ENCODE assay signal across 8 cellular contexts in genomic region chr14:88384653-88385205, GRCh38. TPM values are rescaled to one million over a fixed set of nuclear protein-coding genes. Genes with fewer than 3 reads are reported as not detected.
DNase-seq lines count a peak whose midpoint lies in the region; ATAC-seq lines count a peak whose summit lies in the region.

No MANE protein-coding gene starts in this region.

- H3K36me3 ChIP-seq in mesodermal cell (ENCODE audit: control insufficient read depth, insufficient read depth, low read length), result no peaks in the 10 kb centered on the region

- H3K4me3 ChIP-seq in mesodermal cell (ENCODE audit: extremely low read depth, insufficient read depth, low read length, poor library complexity, severe bottlenecking), result peak overlapping the region; percentile 67

- WGBS in mesodermal cell (ENCODE audit: insufficient coverage in 2 of 2), 2 experiments, result 100% methylated on average over 1 of the region's 5 CpGs; no CpG with 5 or more reads in 1 of the 2 experiments

- H3K9me3 ChIP-seq in mesodermal cell (ENCODE audit: control insufficient read depth, low read length), result no peaks in the 10 kb centered on the region

- H3K4me1 ChIP-seq in mesodermal cell (ENCODE audit: control insufficient read depth, insufficient read depth, low read length, poor library complexity, severe bottlenecking), result no peaks in the 10 kb centered on the region

- H3K27ac ChIP-seq in caudate nucleus (ENCODE audit: low read depth, low read length) (peak overlapping the region; percentile 71), mesodermal cell (ENCODE audit: low read depth, low read length, severe bottlenecking) (no peak overlapping the region)

- ATAC-seq in HG03097 (IDR thresholded peaks at IDR 0.05; ENCODE audit: low FRiP score, unreplicated experiment) (no peak), GM21526 (IDR thresholded peaks at IDR 0.05; ENCODE audit: low FRiP score, unreplicated experiment) (no peak), HG03571 (IDR thresholded peaks at IDR 0.05; ENCODE audit: unreplicated experiment) (no peak)

- peak; percentile 20 for DNase-seq in CD1c-positive myeloid dendritic cell (ENCODE audit: extremely low spot score)
- peak; percentile 10 for DNase-seq in LHCN-M2 (ENCODE audit: low read depth)
- peak in 1 of 61 donors; percentile 26 for DNase-seq in caudate nucleus (lab: John Stamatoyannopoulos, UW)
- DNase-seq in GF-D8 (lab: John Stamatoyannopoulos, UW), result no peak

RNA-seq across cellular contexts. Expression of gene SPATA7, which starts 0.7 kb away (rescaled TPM):
- total RNA-seq in LHCN-M2 (2014; rRNA removed), result 8.7 and 11.0 TPM in 2 replicates
- polyA plus RNA-seq in LHCN-M2 (2012), result 2.7 TPM
- 19.0 TPM for polyA plus RNA-seq in mesodermal cell (2013, experiment 1 of 2)
- polyA plus RNA-seq in mesodermal cell (2013, experiment 2 of 2), result 17.8 TPM
